Comparison of ENCODE assay signal across 11 cellular contexts in genomic region chr9:20551835-20552234, GRCh38.
DNase-seq lines count a peak whose midpoint lies in the region; ATAC-seq lines count a peak whose summit lies in the region.
"Had no signal": no experiment of that assay in that cellular context is flagged by ENCODE, and none has a peak within 500 bp of the region (broad histone marks: within the 10 kb centered on the region; RNA-seq: fewer than 3 reads in every experiment).

No MANE protein-coding gene starts in this region.

- H3K9me3 Mint-ChIP-seq in activated naive CD4-positive, alpha-beta T cell treated with anti-CD3 and anti-CD28 coated beads, Interleukin-2, amount 50 U/mL, for 72 hours: no peaks in the 10 kb centered on the region

- H3K27ac Mint-ChIP-seq in activated naive CD4-positive, alpha-beta T cell treated with anti-CD3 and anti-CD28 coated beads, Interleukin-2, amount 50 U/mL, for 72 hours: peak overlapping the region in 1 of 2 donors; percentile 73

- no peaks in the 10 kb centered on the region for H3K36me3 Mint-ChIP-seq in activated naive CD4-positive, alpha-beta T cell treated with anti-CD3 and anti-CD28 coated beads, Interleukin-2, amount 50 U/mL, for 72 hours

- peak; percentile 13 for DNase-seq in stimulated activated naive CD4-positive, alpha-beta T cell treated with Interleukin-2 at 50 U/mL for 16 hours (lab: John Stamatoyannopoulos, UW)
- DNase-seq in stimulated activated naive CD4-positive, alpha-beta T cell (lab: John Stamatoyannopoulos, UW): no peak
- DNase-seq in activated naive CD4-positive, alpha-beta T cell treated with anti-CD3 and anti-CD28 coated beads, Interleukin-2, amount 50 U/mL, for 72 hours (ENCODE audit: low spot score in 2 of 2): peak in 1 of 2 donors; percentile 32
- DNase-seq in germinal center (ENCODE audit: low spot score): no peak
- no peak for DNase-seq in NCI-H1092 treated with DMSO at 0.1 percent for 48 hours (lab: John Stamatoyannopoulos, UW)
- DNase-seq in AG08396 (ENCODE audit: low spot score): no peak
- DNase-seq: foreskin melanocyte; NK-92 treated with Interleukin-12 subunit alpha and Interleukin-12 subunit beta, amount 100 ng/mL, for 24 hours; retina had no signal

- ATAC-seq in HG03097 (IDR thresholded peaks at IDR 0.05; ENCODE audit: low FRiP score, unreplicated experiment) (peak; percentile 55), GM21367 (IDR thresholded peaks at IDR 0.05; ENCODE audit: unreplicated experiment) (no peak)
- ATAC-seq in activated naive CD4-positive, alpha-beta T cell treated with anti-CD3 and anti-CD28 coated beads, Interleukin-2, amount 50 U/mL, for 72 hours: peak; percentile 70 to 87
